20 cellular contexts compared by ENCODE assay signal in the genomic region with DNA sequence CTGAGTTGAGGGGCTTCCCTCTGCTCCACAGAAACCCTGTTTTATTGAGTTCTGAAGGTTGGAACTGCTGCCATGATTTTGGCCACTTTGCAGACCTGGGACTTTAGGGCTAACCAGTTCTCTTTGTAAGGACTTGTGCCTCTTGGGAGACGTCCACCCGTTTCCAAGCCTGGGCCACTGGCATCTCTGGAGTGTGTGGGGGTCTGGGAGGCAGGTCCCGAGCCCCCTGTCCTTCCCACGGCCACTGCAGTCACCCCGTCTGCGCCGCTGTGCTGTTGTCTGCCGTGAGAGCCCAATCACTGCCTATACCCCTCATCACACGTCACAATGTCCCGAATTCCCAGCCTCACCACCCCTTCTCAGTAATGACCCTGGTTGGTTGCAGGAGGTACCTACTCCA. TPM values are rescaled to one million over a fixed set of nuclear protein-coding genes. Genes with fewer than 3 reads are reported as not detected.
DNase-seq lines count a peak whose midpoint lies in the region; ATAC-seq and TF ChIP-seq lines count a peak whose summit lies in the region.
"Had no signal": no experiment of that assay in that cellular context is flagged by ENCODE, and none has a peak within 500 bp of the region (broad histone marks: within the 10 kb centered on the region; RNA-seq: fewer than 3 reads in every experiment).

No MANE protein-coding gene starts in this region.

- peaks cover 18% of the 10 kb centered on the region for H3K36me3 ChIP-seq in RWPE2 (ENCODE audit: low read depth)

- H3K9me3 Mint-ChIP-seq in Calu3 (ENCODE audit: low read depth, unreplicated experiment) = no peaks in the 10 kb centered on the region
- H3K9me3 Mint-ChIP-seq in immature natural killer cell = no peaks in the 10 kb centered on the region
- no peaks in the 10 kb centered on the region for H3K9me3 Mint-ChIP-seq in stimulated activated effector memory CD8-positive, alpha-beta T cell treated with anti-CD3 and anti-CD28 coated beads, Interleukin-12 subunit alpha, Interleukin-12 subunit beta, amount 100 ng/mL, for 72 hours
- H3K9me3 Mint-ChIP-seq: naive B cell had no signal

- H3K4me1 Mint-ChIP-seq in Calu3 (ENCODE audit: low read depth, unreplicated experiment) (no peaks in the 10 kb centered on the region), immature natural killer cell (peaks cover 62 to 74% of the 10 kb centered on the region in 2 donors)
- H3K4me1 Mint-ChIP-seq in stimulated activated effector memory CD8-positive, alpha-beta T cell treated with anti-CD3 and anti-CD28 coated beads, Interleukin-12 subunit alpha, Interleukin-12 subunit beta, amount 100 ng/mL, for 72 hours = peaks cover 42% of the 10 kb centered on the region

- no peak for TF ChIP-seq CTCF in Calu3 (IDR thresholded peaks at IDR 0.05; ENCODE audit: unreplicated experiment)
- no peak for TF ChIP-seq CTCF in RWPE2 (IDR thresholded peaks at IDR 0.05; ENCODE audit: poor library complexity, severe bottlenecking)

- ATAC-seq in RWPE2 (ENCODE audit: low read depth) (peak; percentile 12), GM19467 (IDR thresholded peaks at IDR 0.05; ENCODE audit: unreplicated experiment) (no peak), GM19452 (IDR thresholded peaks at IDR 0.05; ENCODE audit: unreplicated experiment) (no peak)
- ATAC-seq in stimulated activated effector memory CD8-positive, alpha-beta T cell treated with anti-CD3 and anti-CD28 coated beads, Interleukin-12 subunit alpha, Interleukin-12 subunit beta, amount 100 ng/mL, for 72 hours = no peak

- H3K9me3 ChIP-seq in RWPE2 (ENCODE audit: severe bottlenecking) = no peaks in the 10 kb centered on the region
- H3K9me3 ChIP-seq: thoracic aorta had no signal

- H3K27me3 ChIP-seq in RWPE2 (ENCODE audit: insufficient read depth, poor library complexity, severe bottlenecking) = no peaks in the 10 kb centered on the region
- H3K27me3 ChIP-seq: brain microvascular endothelial cell had no signal

- CTCF ChIA-PET in Calu3 (lab: Charles Lee) = no interaction called here

- H3K4me3 Mint-ChIP-seq in Calu3 (ENCODE audit: low read depth, unreplicated experiment) (no peak overlapping the region), immature natural killer cell (no peak overlapping the region)
- H3K4me3 Mint-ChIP-seq in stimulated activated effector memory CD8-positive, alpha-beta T cell treated with anti-CD3 and anti-CD28 coated beads, Interleukin-12 subunit alpha, Interleukin-12 subunit beta, amount 100 ng/mL, for 72 hours = no peak overlapping the region

- H3K27ac ChIP-seq in RWPE2 (ENCODE audit: poor library complexity, severe bottlenecking) = no peak overlapping the region
- H3K27ac ChIP-seq: brain microvascular endothelial cell, thoracic aorta, VCaP had no signal

- H3K4me3 ChIP-seq in RWPE2 (ENCODE audit: severe bottlenecking) = no peak overlapping the region
- H3K4me3 ChIP-seq: thoracic aorta had no signal

- intact Hi-C loops in Calu3 (cut with micrococcal nuclease; ENCODE audit: unreplicated experiment) = no loop called here

- DNase-seq in Calu3 (no peak), RWPE2 (ENCODE audit: low spot score) (no peak), immature natural killer cell (no peak), NCI-H1105 treated with DMSO at 0.1 percent for 48 hours (lab: John Stamatoyannopoulos, UW) (no peak)
- DNase-seq in stimulated activated effector memory CD8-positive, alpha-beta T cell treated with anti-CD3 and anti-CD28 coated beads, Interleukin-12 subunit alpha, Interleukin-12 subunit beta, amount 100 ng/mL, for 72 hours (ENCODE audit: low spot score in 2 of 2) = no peak
- DNase-seq: activated CD4-positive, alpha-beta T cell treated with anti-CD3 and anti-CD28 coated beads, Interleukin-2, amount 50 U/mL, for 4 hours; activated effector memory CD4-positive, alpha-beta T cell treated with anti-CD3 and anti-CD28 coated beads, Interleukin-2, amount 50 U/mL, for 16 hours; brain microvascular endothelial cell; EL; kidney glomerular epithelial cell; mesendoderm; naive B cell; NCI-H1105; NCI-H2081 had no signal

- H3K36me3 Mint-ChIP-seq in Calu3 (ENCODE audit: insufficient read depth, unreplicated experiment) (peaks cover 50% of the 10 kb centered on the region), immature natural killer cell (peaks cover 10 to 21% (median 16%) of the 10 kb centered on the region in 3 donors)
- peaks cover 62% of the 10 kb centered on the region for H3K36me3 Mint-ChIP-seq in stimulated activated effector memory CD8-positive, alpha-beta T cell treated with anti-CD3 and anti-CD28 coated beads, Interleukin-12 subunit alpha, Interleukin-12 subunit beta, amount 100 ng/mL, for 72 hours

- no peaks in the 10 kb centered on the region for H3K4me1 ChIP-seq in RWPE2 (ENCODE audit: insufficient read depth, poor library complexity, severe bottlenecking)

- peak overlapping the region; percentile 78 for H3K27ac Mint-ChIP-seq in Calu3 (ENCODE audit: unreplicated experiment)
- H3K27ac Mint-ChIP-seq in immature natural killer cell = peak overlapping the region in 5 of 6 donors; percentile 71 to 84 (median 77)
- H3K27ac Mint-ChIP-seq in stimulated activated effector memory CD8-positive, alpha-beta T cell treated with anti-CD3 and anti-CD28 coated beads, Interleukin-12 subunit alpha, Interleukin-12 subunit beta, amount 100 ng/mL, for 72 hours = peak overlapping the region; percentile 86

- BruUV-seq in Calu3 (replicated peaks; lab: Mats Ljungman, UMichigan) = no TSS peak

- H3K27me3 Mint-ChIP-seq in Calu3 (ENCODE audit: unreplicated experiment) (no peaks in the 10 kb centered on the region), immature natural killer cell (ENCODE audit: low read depth in 3 of 3) (peaks cover 4 to 15% (median 13%) of the 10 kb centered on the region in 3 donors)
- H3K27me3 Mint-ChIP-seq: naive B cell had no signal

RNA-seq across cellular contexts. Expression of a gene that starts 26.0 kb away (rescaled TPM):
- not detected in 2 replicates for total RNA-seq in Calu3 (2022)
- polyA plus RNA-seq in immature natural killer cell = not detected
- total RNA-seq: H1; T-helper 2 cell treated with Interferon-gamma antibody and Interleukin-4, amounts not matched to agents 100 ng/mL and 5 ng/mL, for 36 hours; thoracic aorta had no signal
- polyA plus RNA-seq: H1 had no signal
